In genomic region chr13:32378012-32378411, GRCh38 we compare ENCODE assay signal across 13 cellular contexts.
"Had no signal": no experiment of that assay in that cellular context is flagged by ENCODE, and none has a peak within 500 bp of the region (broad histone marks: within the 10 kb centered on the region; RNA-seq: fewer than 3 reads in every experiment).

No MANE protein-coding gene starts in this region.

- H3K4me1 Mint-ChIP-seq: activated naive CD8-positive, alpha-beta T cell treated with anti-CD3 and anti-CD28 coated beads, Interleukin-2, amount 50 U/mL, for 24 hours; activated T-helper 17 cell treated with anti-CD3 and anti-CD28 coated beads, Interleukin-2, amount 50 U/mL, for 72 hours had no signal

- ATAC-seq: activated naive CD8-positive, alpha-beta T cell treated with anti-CD3 and anti-CD28 coated beads, Interleukin-2, amount 50 U/mL, for 24 hours; activated T-helper 17 cell treated with anti-CD3 and anti-CD28 coated beads, Interleukin-2, amount 50 U/mL, for 72 hours; sciatic nerve had no signal

- DNase-seq: activated CD4-positive, alpha-beta T cell treated with anti-CD3 and anti-CD28 coated beads for 1 hour; activated CD4-positive, alpha-beta T cell treated with anti-CD3 and anti-CD28 coated beads, Interleukin-2, amount 50 U/mL, for 4 hours; activated naive CD4-positive, alpha-beta T cell treated with Interleukin-2 at 50 U/mL for 16 hours; activated naive CD8-positive, alpha-beta T cell treated with anti-CD3 and anti-CD28 coated beads, Interleukin-2, amount 50 U/mL, for 24 hours; hypothalamus; kidney; nucleus accumbens; spleen; T1000 had no signal

- H3K4me3 Mint-ChIP-seq: activated naive CD8-positive, alpha-beta T cell treated with anti-CD3 and anti-CD28 coated beads, Interleukin-2, amount 50 U/mL, for 24 hours; activated T-helper 17 cell treated with anti-CD3 and anti-CD28 coated beads, Interleukin-2, amount 50 U/mL, for 72 hours; nephron; stimulated activated naive CD8-positive, alpha-beta T cell treated with anti-CD3 and anti-CD28 coated beads, Interleukin-15, Interleukin-2, amounts not matched to agents 100 ng/mL and 50 ng/mL, for 24 hours had no signal

- H3K27ac Mint-ChIP-seq: activated naive CD8-positive, alpha-beta T cell treated with anti-CD3 and anti-CD28 coated beads, Interleukin-2, amount 50 U/mL, for 24 hours; activated T-helper 17 cell treated with anti-CD3 and anti-CD28 coated beads, Interleukin-2, amount 50 U/mL, for 72 hours; nephron; stimulated activated naive CD8-positive, alpha-beta T cell treated with anti-CD3 and anti-CD28 coated beads, Interleukin-15, Interleukin-2, amounts not matched to agents 100 ng/mL and 50 ng/mL, for 24 hours had no signal

- H3K27me3 Mint-ChIP-seq: activated naive CD8-positive, alpha-beta T cell treated with anti-CD3 and anti-CD28 coated beads, Interleukin-2, amount 50 U/mL, for 24 hours; activated T-helper 17 cell treated with anti-CD3 and anti-CD28 coated beads, Interleukin-2, amount 50 U/mL, for 72 hours; stimulated activated naive CD8-positive, alpha-beta T cell treated with anti-CD3 and anti-CD28 coated beads, Interleukin-15, Interleukin-2, amounts not matched to agents 100 ng/mL and 50 ng/mL, for 24 hours had no signal
